Comparison of ENCODE assay signal across 17 cellular contexts in the genomic region with DNA sequence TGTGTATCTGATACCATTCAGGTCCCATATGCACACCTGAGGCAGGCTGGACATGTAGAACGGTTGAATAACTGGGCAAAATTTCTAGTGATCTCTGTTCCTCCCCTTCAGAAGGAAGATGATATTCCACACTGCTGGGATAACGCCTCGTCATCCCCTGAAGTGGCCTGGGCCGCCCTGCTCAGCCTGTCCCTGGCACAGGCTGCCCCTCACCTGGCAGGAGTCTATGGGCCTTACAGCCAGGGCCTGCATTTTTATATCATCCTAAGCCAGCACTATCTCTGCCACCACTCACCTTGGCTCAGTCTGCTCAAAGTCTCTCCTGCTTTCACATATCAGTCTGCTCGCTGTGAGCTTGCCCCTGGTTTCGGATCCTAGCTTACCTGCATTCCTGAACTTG.
DNase-seq lines count a peak whose midpoint lies in the region; ATAC-seq and TF ChIP-seq lines count a peak whose summit lies in the region.
"Had no signal": no experiment of that assay in that cellular context is flagged by ENCODE, and none has a peak within 500 bp of the region (broad histone marks: within the 10 kb centered on the region; RNA-seq: fewer than 3 reads in every experiment).

No MANE protein-coding gene starts in this region.

- no peak overlapping the region for H4K8ac ChIP-seq in H9 (replicated peaks; ENCODE audit: insufficient read length, low read depth, low read length)

- CTCF ChIA-PET in activated CD4-positive, alpha-beta T cell treated with anti-CD3 and anti-CD28 coated beads for 36 hours (lab: Charles Lee) = interaction anchor here (0.6 kb wide), 1 partner anchor 9 kb away, joined by 3 read pairs; no protein-coding TSS in a partner anchor

- peaks cover 2% of the 10 kb centered on the region; the same call in 1 of the 2 replicates for H3K27me3 Mint-ChIP-seq in H9 (ENCODE audit: low read depth)
- no peaks in the 10 kb centered on the region for H3K27me3 Mint-ChIP-seq in activated CD4-positive, alpha-beta T cell treated with anti-CD3 and anti-CD28 coated beads for 36 hours
- H3K27me3 Mint-ChIP-seq: CD4-positive, CD25-positive, alpha-beta regulatory T cell had no signal

- no peak overlapping the region for H3K23ac ChIP-seq in H9 (ENCODE audit: insufficient read length, low read depth, low read length)

- TF ChIP-seq CTCF in H9 (conservative IDR thresholded peaks at IDR 0.05) = no peak
- TF ChIP-seq CTCF in thyroid gland (IDR thresholded peaks at IDR 0.05) = no peak

- no peak overlapping the region for H2BK15ac ChIP-seq in H9 (ENCODE audit: low read depth, low read length)

- no peak overlapping the region for H3K4ac ChIP-seq in H9 (ENCODE audit: low read depth, low read length)

- H3K36me3 Mint-ChIP-seq in H9 (ENCODE audit: insufficient read depth in 1 of 3, low read depth in 3 of 3) = peaks cover 0 to 5% (median 3%) of the 10 kb centered on the region in 3 experiments; a peak in 1 of 7 replicates
- no peaks in the 10 kb centered on the region for H3K36me3 Mint-ChIP-seq in activated CD4-positive, alpha-beta T cell treated with anti-CD3 and anti-CD28 coated beads for 36 hours (ENCODE audit: low read depth)
- H3K36me3 Mint-ChIP-seq: CD4-positive, CD25-positive, alpha-beta regulatory T cell; IgD-negative memory B cell had no signal

- H3K4me1 ChIP-seq in H9 (ENCODE audit: insufficient read depth, low read length) (peaks cover 3% of the 10 kb centered on the region; the same call in 1 of the 2 replicates), thyroid gland (peaks cover 25 to 35% of the 10 kb centered on the region in 2 donors)
- H3K4me1 ChIP-seq: BE2C, HAP-1 had no signal

- H3K4me1 Mint-ChIP-seq in H9 = peaks cover 6 to 10% of the 10 kb centered on the region in 2 experiments; a peak in 3 of 4 replicates
- H3K4me1 Mint-ChIP-seq in activated CD4-positive, alpha-beta T cell treated with anti-CD3 and anti-CD28 coated beads for 36 hours = peaks cover 16% of the 10 kb centered on the region
- H3K4me1 Mint-ChIP-seq: IgD-negative memory B cell had no signal

- no peak overlapping the region for H2BK5ac ChIP-seq in H9 (ENCODE audit: insufficient read length, low read length)

- DNase-seq in H9 (no peak), islet precursor cell (peak; percentile 29), thyroid gland (no peak), globus pallidus (ENCODE audit: low spot score) (no peak), DMS79 treated with DMSO at 0.1 percent for 48 hours (lab: John Stamatoyannopoulos, UW) (no peak)
- no peak for DNase-seq in activated CD4-positive, alpha-beta T cell treated with anti-CD3 and anti-CD28 coated beads for 36 hours
- DNase-seq: ACHN; BE2C; C1 segment of cervical spinal cord; CD4-positive, CD25-positive, alpha-beta regulatory T cell; DND-41; EL; KBM-7 had no signal

- no peak overlapping the region for H3K56ac ChIP-seq in H9 (ENCODE audit: insufficient read length, low read depth, low read length)

- H2AK5ac ChIP-seq in H9 (ENCODE audit: insufficient read length, low read length) = no peak overlapping the region

- no peaks in the 10 kb centered on the region for H3K79me1 ChIP-seq in H9 (ENCODE audit: insufficient read depth, low read depth, low read length, poor library complexity, severe bottlenecking)

- no peaks in the 10 kb centered on the region for H3K23me2 ChIP-seq in H9 (ENCODE audit: insufficient read length, low read depth, low read length, poor library complexity, severe bottlenecking)

- H3K4me2 ChIP-seq in H9 (ENCODE audit: insufficient read depth, insufficient read length, low read length) = no peak overlapping the region

- H2AFZ ChIP-seq in H9 (ENCODE audit: low read length) = no peak overlapping the region

- H3K36me3 ChIP-seq in thyroid gland = no peaks in the 10 kb centered on the region
- H3K36me3 ChIP-seq: BE2C, HAP-1 had no signal

- no peak overlapping the region for H3K4me3 ChIP-seq in thyroid gland (replicated peaks in 1 of 3)
- H3K4me3 ChIP-seq: GM12878, HAP-1 had no signal

- intact Hi-C loops in thyroid gland (cut with DNase I) = no loop called here
- intact Hi-C loops in activated CD4-positive, alpha-beta T cell treated with anti-CD3 and anti-CD28 coated beads for 36 hours (cut with DNase I, micrococcal nuclease) = no loop called here

- no peak for ATAC-seq in activated CD4-positive, alpha-beta T cell treated with anti-CD3 and anti-CD28 coated beads for 36 hours
- ATAC-seq: GM12878, HepG2 had no signal

- peaks cover 0 to 4% of the 10 kb centered on the region in 2 experiments; a peak in 2 of 5 replicates for H3K9me3 Mint-ChIP-seq in H9
- H3K9me3 Mint-ChIP-seq in activated CD4-positive, alpha-beta T cell treated with anti-CD3 and anti-CD28 coated beads for 36 hours (ENCODE audit: low read depth) = no peaks in the 10 kb centered on the region

- H3T11ph ChIP-seq in H9 (ENCODE audit: low read length) = no peak overlapping the region

- H2BK120ac ChIP-seq in H9 (ENCODE audit: low read depth, low read length, poor library complexity, severe bottlenecking) = no peak overlapping the region

- H4K5ac ChIP-seq in H9 (ENCODE audit: insufficient read length, low read depth, low read length) = no peak overlapping the region

- H3K4me3 Mint-ChIP-seq in H9 = no peak overlapping the region
- no peak overlapping the region for H3K4me3 Mint-ChIP-seq in activated CD4-positive, alpha-beta T cell treated with anti-CD3 and anti-CD28 coated beads for 36 hours
- H3K4me3 Mint-ChIP-seq: IgD-negative memory B cell had no signal

- no peaks in the 10 kb centered on the region for H3K79me2 ChIP-seq in H9 (ENCODE audit: insufficient read depth, low read length)

- H3K9me3 ChIP-seq in H9 (ENCODE audit: control insufficient read depth, low read depth, low read length) (no peaks in the 10 kb centered on the region), thyroid gland (no peaks in the 10 kb centered on the region)
- H3K9me3 ChIP-seq: BE2C, HAP-1 had no signal

- no peak overlapping the region for H2BK20ac ChIP-seq in H9 (ENCODE audit: low read depth, low read length, poor library complexity, severe bottlenecking)

- no CpG with 5 or more reads among the region's 6 CpGs for WGBS in H9 (ENCODE audit: extremely low coverage, insufficient read length, low lambda C conversion rate)
- WGBS in thyroid gland, 2 donors = 79 to 96% methylated on average over 6 of the region's 6 CpGs

- 0 out of 2 replicates have a peak overlapping the region, but pooled peaks have one; percentile 28 for H3K14ac ChIP-seq in H9 (ENCODE audit: insufficient read depth, low read length)

- POLR2A ChIA-PET in activated CD4-positive, alpha-beta T cell treated with anti-CD3 and anti-CD28 coated beads for 36 hours (lab: Charles Lee) = no interaction called here

- H4K91ac ChIP-seq in H9 (ENCODE audit: insufficient read length, low read depth, low read length) = no peak overlapping the region

- H3K9ac ChIP-seq in H9 (ENCODE audit: extremely low read depth, insufficient read length, low read length) = no peak overlapping the region

- H2BK12ac ChIP-seq in H9 (ENCODE audit: insufficient read length, low read depth, low read length) = no peak overlapping the region

- no peak overlapping the region for H3K18ac ChIP-seq in H9 (ENCODE audit: insufficient read length, low read depth, low read length)

- H3K27me3 ChIP-seq in H9 (ENCODE audit: insufficient read depth, low read length) = no peaks in the 10 kb centered on the region
- H3K27me3 ChIP-seq in thyroid gland = no peaks in the 10 kb centered on the region
- H3K27me3 ChIP-seq: BE2C had no signal

- no peak overlapping the region for H3K27ac ChIP-seq in H9 (ENCODE audit: insufficient read length, low read depth, low read length)
- H3K27ac ChIP-seq in thyroid gland = peak overlapping the region in 2 of 3 donors; percentile 38 to 92

- TF ChIP-seq POLR2A in thyroid gland (IDR thresholded peaks at IDR 0.05) = no peak

- H3K27ac Mint-ChIP-seq in H9 = no peak overlapping the region
- H3K27ac Mint-ChIP-seq in activated CD4-positive, alpha-beta T cell treated with anti-CD3 and anti-CD28 coated beads for 36 hours = no peak overlapping the region
- H3K27ac Mint-ChIP-seq: IgD-negative memory B cell had no signal

- H4K20me1 ChIP-seq in H9 (ENCODE audit: control insufficient read depth, insufficient read depth, insufficient read length) = no peaks in the 10 kb centered on the region
